Comparison of ENCODE assay signal across 1 cellular context in the genomic region with DNA sequence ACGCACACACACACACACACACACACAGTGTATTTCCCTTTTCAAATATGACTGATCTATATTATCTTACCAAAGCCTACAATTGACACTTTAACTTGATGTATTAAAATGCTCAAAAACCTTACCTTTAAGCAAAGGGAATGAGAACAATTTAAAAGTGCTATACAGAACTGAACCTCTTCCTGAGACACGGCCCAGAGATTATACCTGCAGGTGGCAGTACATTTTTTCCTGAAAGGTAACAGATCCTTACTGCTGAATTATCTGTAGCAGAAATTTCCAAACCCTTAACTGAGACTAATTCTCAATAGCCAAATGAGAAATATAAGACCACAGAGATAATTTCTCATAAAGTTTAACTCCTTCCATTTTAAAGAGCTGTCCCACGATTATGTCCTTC.
TF ChIP-seq lines count a peak whose summit lies in the region.

No MANE protein-coding gene starts in this region.

TF ChIP-seq in IMR-90, 13 proteins besides CTCF, POLR2A, EP300 and RAD21 (continued from another document):
- TF ChIP-seq MXI1 (IDR thresholded peaks at IDR 0.05; ENCODE audit: borderline replicate concordance, low read depth, low read length) (no peak), SMC3 (IDR thresholded peaks at IDR 0.05; ENCODE audit: low read depth, low read length) (no peak), ELK1 (IDR thresholded peaks at IDR 0.05; ENCODE audit: borderline replicate concordance, low read depth, low read length) (no peak), CEBPB (IDR thresholded peaks at IDR 0.05; ENCODE audit: low read depth, low read length) (no peak), RCOR1 (IDR thresholded peaks at IDR 0.05; ENCODE audit: insufficient replicate concordance, low read length) (no peak), NFE2L2 (IDR thresholded peaks at IDR 0.05; ENCODE audit: low read depth, low read length) (no peak), MAFK (IDR thresholded peaks at IDR 0.05; ENCODE audit: low read depth, low read length) (no peak)
TF ChIP-seq in IMR-90: peak in this region for 0.
